In the genomic region with DNA sequence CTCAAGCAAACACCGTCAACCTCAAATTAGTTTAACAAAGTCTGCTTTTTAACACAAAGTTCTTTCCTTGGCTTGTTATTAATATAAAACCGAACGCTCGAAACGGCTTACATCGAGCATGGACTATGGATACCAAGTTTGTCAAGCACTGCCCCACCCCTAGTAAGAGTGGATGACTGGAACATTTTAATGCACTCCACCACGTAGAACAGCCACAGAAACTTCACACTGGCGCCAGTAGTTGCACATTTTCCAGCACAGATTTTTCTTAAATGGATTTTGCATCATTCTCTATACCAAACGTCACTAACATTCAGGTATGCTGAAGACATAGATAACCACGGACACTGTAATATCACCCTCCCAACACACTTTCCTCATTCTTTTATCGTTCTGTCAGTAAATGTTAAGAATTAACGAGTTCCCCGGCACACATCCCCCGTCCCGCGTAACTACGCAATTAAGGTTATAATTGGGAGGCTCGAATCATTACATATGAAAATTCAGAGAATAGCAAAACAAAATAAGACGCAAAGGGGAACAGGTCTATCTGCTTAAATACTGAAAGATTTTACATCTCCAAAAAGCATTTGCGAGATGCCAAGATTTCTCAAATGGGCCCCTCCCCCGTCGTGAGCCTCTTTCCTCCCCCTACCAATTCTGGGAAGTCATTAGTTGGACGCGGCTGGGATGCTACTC, we compare ENCODE assay signal across 8 cellular contexts. TPM values are rescaled to one million over a fixed set of nuclear protein-coding genes. Genes with fewer than 3 reads are reported as not detected.
DNase-seq lines count a peak whose midpoint lies in the region; ATAC-seq and TF ChIP-seq lines count a peak whose summit lies in the region.

No MANE protein-coding gene starts in this region.

- POLR2A ChIA-PET in activated CD4-positive, alpha-beta memory T cell treated with anti-CD3 and anti-CD28 coated beads for 36 hours (lab: Charles Lee) = no interaction called here

- in situ Hi-C loops in ACHN (cut with HindIII; ENCODE audit: low pct_ligation_motif_present, low pct_unique_long_range_greater_than_20kb, low sequenced_read_pairs) (no loop called here), HAP-1 (cut with MboI; ENCODE audit: low sequenced_read_pairs) (no loop called here)

- H3K27ac ChIP-seq in foreskin keratinocyte = peak overlapping the region; percentile 26
- H3K27ac ChIP-seq in neuronal stem cell (replicated peaks; ENCODE audit: low read length) = peak overlapping the region; percentile 97

- CTCF ChIA-PET in activated CD4-positive, alpha-beta memory T cell treated with anti-CD3 and anti-CD28 coated beads for 36 hours (lab: Charles Lee) = interaction anchor here (1.4 to 1.8 kb wide), 3 partner anchors 11 to 105 kb away, joined by 4 to 5 read pairs (median 5); no protein-coding TSS in a partner anchor

- H2BK5ac ChIP-seq in neuronal stem cell (ENCODE audit: low read length) = peak overlapping the region; percentile 98

- H3K4me3 ChIP-seq in HAP-1 (peak overlapping the region; percentile 79), neuronal stem cell (ENCODE audit: low read length in 2 of 2) (peak overlapping the region; percentile 76 to 96)

- H3K27ac Mint-ChIP-seq in activated CD4-positive, alpha-beta memory T cell treated with anti-CD3 and anti-CD28 coated beads for 36 hours = no peak overlapping the region

- H3K36me3 Mint-ChIP-seq in activated CD4-positive, alpha-beta memory T cell treated with anti-CD3 and anti-CD28 coated beads for 36 hours = no peaks in the 10 kb centered on the region

- H3K9me3 ChIP-seq in HAP-1 (no peaks in the 10 kb centered on the region), neuronal stem cell (replicated peaks in 1 of 2; ENCODE audit: control insufficient read depth in 2 of 2, insufficient read depth in 1 of 2, low read depth in 1 of 2, low read length in 2 of 2) (peaks cover 0 to 2% of the 10 kb centered on the region in 2 donors)

- H3K9me3 Mint-ChIP-seq in activated CD4-positive, alpha-beta memory T cell treated with anti-CD3 and anti-CD28 coated beads for 36 hours = no peaks in the 10 kb centered on the region

- peaks cover 5% of the 10 kb centered on the region for H3K79me1 ChIP-seq in neuronal stem cell (ENCODE audit: low read depth, low read length)

- no peak overlapping the region for H2AK5ac ChIP-seq in neuronal stem cell (ENCODE audit: low read depth, low read length)

- TF ChIP-seq CTCF in foreskin keratinocyte (conservative IDR thresholded peaks at IDR 0.05) = no peak

- peaks cover 20% of the 10 kb centered on the region for H3K4me1 ChIP-seq in HAP-1
- H3K4me1 ChIP-seq in foreskin keratinocyte = peaks cover 8% of the 10 kb centered on the region
- H3K4me1 ChIP-seq in neuronal stem cell (ENCODE audit: control insufficient read depth in 2 of 2, insufficient read depth in 1 of 2, low read depth in 1 of 2, low read length in 2 of 2) = peaks cover 7 to 17% of the 10 kb centered on the region in 2 donors

- peaks cover 4% of the 10 kb centered on the region for H3K36me3 ChIP-seq in HAP-1 (replicated peaks)
- H3K36me3 ChIP-seq in neuronal stem cell (replicated peaks in 1 of 2; ENCODE audit: control insufficient read depth in 2 of 2, insufficient read depth in 2 of 2, low read length in 2 of 2) = peaks cover 0 to 28% of the 10 kb centered on the region in 2 donors

- no CpG with 5 or more reads among the region's 24 CpGs for WGBS in neuronal stem cell (ENCODE audit: extremely low coverage in 2 of 2, insufficient read length in 2 of 2, insufficient replicate concordance in 1 of 2), 2 donors

- intact Hi-C loops in activated CD4-positive, alpha-beta memory T cell treated with anti-CD3 and anti-CD28 coated beads for 36 hours (cut with micrococcal nuclease) = loop anchor here (1.0 to 10.0 kb wide), 4 partner anchors 32 to 535 kb away; partner anchors contain the start of gene DDHD1

- peak overlapping the region; percentile 99 for H3K9ac ChIP-seq in neuronal stem cell (ENCODE audit: low read depth, low read length, poor library complexity)

- no peak overlapping the region for H4K8ac ChIP-seq in neuronal stem cell (ENCODE audit: low read depth, low read length)

- H3K23ac ChIP-seq in neuronal stem cell (ENCODE audit: low read depth, low read length, poor library complexity) = peak overlapping the region; percentile 92

- H2AFZ ChIP-seq in neuronal stem cell (ENCODE audit: low read length) = peak overlapping the region; percentile 82

- peak; percentile 69 for ATAC-seq in foreskin keratinocyte
- no peak for ATAC-seq in HG03354 (IDR thresholded peaks at IDR 0.05; ENCODE audit: poor library complexity, severe bottlenecking, unreplicated experiment)
- no peak for ATAC-seq in HG02870 (IDR thresholded peaks at IDR 0.05; ENCODE audit: unreplicated experiment)
- ATAC-seq in GM21423 (IDR thresholded peaks at IDR 0.05; ENCODE audit: unreplicated experiment) = no peak

- H3K14ac ChIP-seq in neuronal stem cell (ENCODE audit: low read length) = no peak overlapping the region

- H2BK12ac ChIP-seq in neuronal stem cell (ENCODE audit: low read length) = peak overlapping the region; percentile 14

- H2BK15ac ChIP-seq in neuronal stem cell (ENCODE audit: low read length) = no peak overlapping the region

- H3K18ac ChIP-seq in neuronal stem cell (ENCODE audit: low read length) = peak overlapping the region; percentile 98

- peak; percentile 55 for DNase-seq in ACHN
- peak; percentile 47 to 53 for DNase-seq in HAP-1 (ENCODE audit: low spot score in 2 of 2)
- DNase-seq in activated CD4-positive, alpha-beta memory T cell treated with anti-CD3 and anti-CD28 coated beads for 36 hours = peak; percentile 23
- peak; percentile 32 to 57 for DNase-seq in foreskin keratinocyte
- DNase-seq in neuronal stem cell (ENCODE audit: low spot score) = no peak

- peak overlapping the region; percentile 76 for H3K4me2 ChIP-seq in neuronal stem cell (ENCODE audit: insufficient read depth, low read length, poor library complexity, severe bottlenecking)

- H3K4ac ChIP-seq in neuronal stem cell (ENCODE audit: low read length) = no peak overlapping the region

- peak overlapping the region; percentile 89 for H2BK120ac ChIP-seq in neuronal stem cell (ENCODE audit: low read depth, low read length)

- H3K27me3 ChIP-seq in HAP-1 (ENCODE audit: low read depth) (no peaks in the 10 kb centered on the region), foreskin keratinocyte (no peaks in the 10 kb centered on the region), neuronal stem cell (ENCODE audit: control insufficient read depth in 3 of 3, insufficient read depth in 3 of 3, low read depth in 1 of 3, low read length in 3 of 3) (no peaks in the 10 kb centered on the region)

- H3K4me1 Mint-ChIP-seq in activated CD4-positive, alpha-beta memory T cell treated with anti-CD3 and anti-CD28 coated beads for 36 hours (ENCODE audit: low read depth) = peaks cover 32% of the 10 kb centered on the region

- peaks cover 47% of the 10 kb centered on the region for H3K27me3 Mint-ChIP-seq in activated CD4-positive, alpha-beta memory T cell treated with anti-CD3 and anti-CD28 coated beads for 36 hours

- peak overlapping the region; percentile 83 for H3K4me3 Mint-ChIP-seq in activated CD4-positive, alpha-beta memory T cell treated with anti-CD3 and anti-CD28 coated beads for 36 hours

- no peak overlapping the region for H4K91ac ChIP-seq in neuronal stem cell (ENCODE audit: low read depth, low read length, poor library complexity)

RNA-seq across cellular contexts. Expression of gene FERMT2, which starts 1.0 kb away (rescaled TPM):
- total RNA-seq in activated CD4-positive, alpha-beta memory T cell treated with anti-CD3 and anti-CD28 coated beads for 36 hours = 1 to 10 TPM; 3.8 to 5.3 TPM
- total RNA-seq in foreskin keratinocyte = 15.1 and 17.1 TPM in 2 replicates
- polyA plus RNA-seq in foreskin keratinocyte = 6.7 and 6.9 TPM in 2 replicates
- 98.8 TPM for polyA plus RNA-seq in neuronal stem cell (2013, experiment 1 of 2)
- polyA plus RNA-seq in neuronal stem cell (2013, experiment 2 of 2) = 103 TPM
